In the genomic region with DNA sequence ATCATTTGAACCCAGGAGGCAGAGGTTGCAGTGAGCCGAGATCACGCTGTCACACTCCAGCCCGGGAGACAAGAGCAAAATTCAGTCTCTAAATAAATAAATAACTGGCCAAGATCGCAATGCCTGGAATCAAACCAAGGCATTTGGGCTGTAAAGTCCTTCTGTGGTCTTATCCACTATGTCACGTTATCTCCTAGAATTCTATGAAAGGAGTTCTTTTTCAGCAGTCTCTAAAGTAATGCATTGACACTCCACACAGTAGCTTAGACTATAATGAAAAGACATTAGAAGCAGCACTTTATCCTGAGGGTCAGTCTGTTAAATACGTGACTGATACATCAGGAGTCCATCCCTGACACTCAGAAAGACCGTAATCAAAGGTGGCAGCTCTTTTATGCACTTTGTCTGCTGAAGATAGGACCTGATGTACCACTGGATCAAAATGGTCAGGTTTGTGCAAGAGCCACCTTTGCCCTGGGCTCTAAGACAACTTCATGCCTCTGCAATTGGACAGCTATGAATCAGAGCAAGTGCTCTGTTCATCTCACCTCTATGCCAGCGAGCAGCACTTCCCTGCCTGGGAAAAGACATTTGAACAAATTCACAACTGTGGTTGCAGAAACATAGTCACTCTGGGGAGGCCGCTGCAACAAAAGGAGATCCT, we compare ENCODE assay signal across 19 cellular contexts. TPM values are rescaled to one million over a fixed set of nuclear protein-coding genes. Genes with fewer than 3 reads are reported as not detected.
"Had no signal": no experiment of that assay in that cellular context is flagged by ENCODE, and none has a peak within 500 bp of the region (broad histone marks: within the 10 kb centered on the region; RNA-seq: fewer than 3 reads in every experiment).

No MANE protein-coding gene starts in this region.

- H3K4me1 ChIP-seq: Peyer's patch, SJCRH30 had no signal

- H3K27ac ChIP-seq: Peyer's patch, RWPE1, SJCRH30 had no signal

- ATAC-seq: activated CD4-positive, CD25-positive, alpha-beta regulatory T cell treated with anti-CD3 and anti-CD28 coated beads, Interleukin-2, amount 50 U/mL, for 24 hours; activated CD8-positive, alpha-beta T cell treated with anti-CD3 and anti-CD28 coated beads for 36 hours; K562; SK-N-SH treated with all-trans-retinoic acid at 6 μM for 48 hours had no signal

- H3K9me3 ChIP-seq: Peyer's patch, SJCRH30 had no signal

- H3K27me3 ChIP-seq: Peyer's patch, SJCRH30 had no signal

- H3K4me3 ChIP-seq: K562, Peyer's patch, SJCRH30 had no signal

- H3K36me3 ChIP-seq: Peyer's patch, SJCRH30 had no signal

- DNase-seq: activated CD4-positive, alpha-beta T cell treated with anti-CD3 and anti-CD28 coated beads for 4 hours; activated CD8-positive, alpha-beta memory T cell treated with anti-CD3 and anti-CD28 coated beads, Interleukin-2, amount 50 U/mL, for 4 hours; activated CD8-positive, alpha-beta T cell treated with anti-CD3 and anti-CD28 coated beads for 36 hours; amygdala; Kasumi-1; NCI-H1048; NCI-H146; NCI-H187 treated with DMSO at 0.1 percent for 48 hours; NCI-H2081 treated with DMSO at 0.1 percent for 48 hours; NCI-H446; NCI-H524; Peyer's patch; Right ventricle myocardium superior; SJCRH30; SW 1271 had no signal

RNA-seq across cellular contexts. Expression of gene GNA14, which starts 31.7 kb away (rescaled TPM):
- total RNA-seq: activated CD8-positive, alpha-beta T cell treated with anti-CD3 and anti-CD28 coated beads for 36 hours; SJCRH30 had no signal
